In genomic region chr17:33291248-33292183, GRCh38 we compare ENCODE assay signal across 9 cellular contexts. TPM values are rescaled to one million over a fixed set of nuclear protein-coding genes. Genes with fewer than 3 reads are reported as not detected.
DNase-seq lines count a peak whose midpoint lies in the region; ATAC-seq and TF ChIP-seq lines count a peak whose summit lies in the region.
"Had no signal": no experiment of that assay in that cellular context is flagged by ENCODE, and none has a peak within 500 bp of the region (broad histone marks: within the 10 kb centered on the region; RNA-seq: fewer than 3 reads in every experiment).

No MANE protein-coding gene starts in this region.

- peaks cover 1% of the 10 kb centered on the region for H3K9me3 ChIP-seq in thymus (ENCODE audit: control insufficient read depth)

- no peak overlapping the region for H3K27ac ChIP-seq in thymus (ENCODE audit: low read depth)

- in situ Hi-C loops in astrocyte of the cerebellum (cut with HindIII; ENCODE audit: low sequenced_read_pairs) = loop anchor here (10.0 kb wide), 1 partner anchor 277 kb away; no protein-coding TSS in a partner anchor

- ATAC-seq in Right ventricle myocardium inferior (no peak), left lobe of liver (no peak)

- peaks cover 50% of the 10 kb centered on the region for H3K27me3 ChIP-seq in thymus (ENCODE audit: control insufficient read depth, insufficient read depth)

- WGBS in thymus = 3% methylated on average over 104 of the region's 104 CpGs

- no peak for TF ChIP-seq CTCF in astrocyte of the cerebellum (IDR thresholded peaks at IDR 0.05; ENCODE audit: low read depth, low read length, missing control alignments)

- H3K4me3 ChIP-seq in astrocyte of the cerebellum (ENCODE audit: low read depth, low read length) (peak overlapping the region; percentile 30), thymus (ENCODE audit: low read length) (peak overlapping the region; percentile 10)

- H3K36me3 ChIP-seq in thymus (ENCODE audit: control insufficient read depth, insufficient read depth) = no peaks in the 10 kb centered on the region

- no peaks in the 10 kb centered on the region for H3K4me1 ChIP-seq in thymus (ENCODE audit: control insufficient read depth, insufficient read depth, low read length)

- intact Hi-C loops in Right ventricle myocardium inferior (cut with DNase I) = no loop called here
- intact Hi-C loops in cardiac septum (cut with DNase I) = no loop called here

- peak; percentile 70 for DNase-seq in Right ventricle myocardium inferior (ENCODE audit: missing footprints)
- no peak for DNase-seq in cardiac septum (ENCODE audit: low spot score)
- DNase-seq in astrocyte of the cerebellum (ENCODE audit: low read depth) = no peak
- peak; percentile 28 for DNase-seq in iris pigment epithelial cell (ENCODE audit: low read depth)
- no peak for DNase-seq in NCI-H510A treated with DMSO at 0.1 percent for 48 hours (lab: John Stamatoyannopoulos, UW)
- DNase-seq in inferior parietal cortex (ENCODE audit: extremely low spot score) = no peak
- DNase-seq in left lobe of liver (ENCODE audit: low spot score) = no peak

RNA-seq across cellular contexts. Expression of gene ASIC2, which starts 1.6 kb away (rescaled TPM):
- total RNA-seq in Right ventricle myocardium inferior (not detected), cardiac septum (not detected), left lobe of liver (not detected)
- polyA plus RNA-seq in thymus = 0.09 TPM
- total RNA-seq: T-helper 2 cell treated with Interferon-gamma antibody and Interleukin-4, amounts not matched to agents 100 ng/mL and 5 ng/mL, for 36 hours had no signal

Comparison
In these comparisons a context has a peak if more than half of its experiments do, and no peak if none do; other contexts are left out.
1. DNase-seq: peak in Right ventricle myocardium inferior (single experiment) and iris pigment epithelial cell (single experiment); none in cardiac septum (single experiment), astrocyte of the cerebellum (single experiment), NCI-H510A treated with DMSO at 0.1 percent for 48 hours (single experiment), inferior parietal cortex (single experiment) and left lobe of liver (single experiment).